ENCODE assay signal across 8 cellular contexts in the genomic region with DNA sequence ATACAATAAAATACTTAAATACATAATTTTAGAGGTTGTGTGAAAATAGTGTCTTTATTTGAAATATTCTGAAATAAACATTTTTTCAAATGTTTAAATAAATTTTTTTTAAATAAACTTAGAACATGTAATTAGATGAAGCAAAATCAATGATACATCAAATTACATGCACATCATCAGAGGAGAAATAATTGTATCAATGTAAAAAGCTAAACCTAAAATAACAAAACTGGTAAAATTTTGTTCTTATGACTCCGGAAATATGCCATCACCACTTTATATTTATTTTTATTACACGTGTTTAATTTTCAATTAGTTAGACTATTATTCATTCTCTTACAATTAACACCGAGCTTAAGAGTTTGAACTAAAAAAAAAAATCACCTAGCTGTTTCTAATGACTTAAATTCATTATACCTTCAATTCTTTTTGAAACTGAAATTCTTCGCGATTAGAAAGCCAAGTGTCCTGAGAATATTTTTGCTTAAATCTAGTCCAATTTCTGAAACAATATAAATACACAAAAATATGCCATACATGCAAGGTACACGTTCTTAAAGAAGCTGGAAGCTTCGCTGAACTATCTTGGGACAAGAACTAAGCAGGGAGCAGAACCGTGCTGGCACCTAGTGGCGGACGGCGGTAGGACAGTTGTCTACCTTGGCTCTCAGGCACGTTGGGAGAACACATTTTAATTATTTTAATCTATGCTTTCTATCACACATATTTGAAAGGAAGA.
DNase-seq lines count a peak whose midpoint lies in the region; ATAC-seq lines count a peak whose summit lies in the region.

No MANE protein-coding gene starts in this region.

- ATAC-seq in GM18873 (IDR thresholded peaks at IDR 0.05; ENCODE audit: low FRiP score, unreplicated experiment): peak; percentile 83
- peak; percentile 79 for ATAC-seq in HG03095 (IDR thresholded peaks at IDR 0.05; ENCODE audit: unreplicated experiment)

- peak; percentile 22 to 26 for DNase-seq in AML-193 (lab: John Stamatoyannopoulos, UW)
- DNase-seq in NCI-H2107 (lab: John Stamatoyannopoulos, UW): peak; percentile 88
- DNase-seq in UCSD-AML1 (lab: John Stamatoyannopoulos, UW; ENCODE audit: unreplicated experiment): peak; percentile 44
- peak; percentile 21 for DNase-seq in cerebellum (ENCODE audit: low spot score)
- DNase-seq in left kidney (ENCODE audit: low read depth, low spot score): peak; percentile 80
- peak; percentile 49 for DNase-seq in stimulated activated CD4-positive, alpha-beta T cell treated with anti-CD3 and anti-CD28 coated beads, Interleukin-4, amount 100 ng/mL, for 24 hours

Comparison
In these comparisons a context has a peak if more than half of its experiments do, and no peak if none do; other contexts are left out.
1. Peak in every context shown above with its lines: DNase-seq and ATAC-seq.
2. DNase-seq: peak in every context shown above with its lines; median percentile 88 in NCI-H2107; 80 in left kidney; 49 in stimulated activated CD4-positive, alpha-beta T cell treated with anti-CD3 and anti-CD28 coated beads, Interleukin-4, amount 100 ng/mL, for 24 hours; 44 in UCSD-AML1; 24 in AML-193; 21 in cerebellum.